In the genomic region with DNA sequence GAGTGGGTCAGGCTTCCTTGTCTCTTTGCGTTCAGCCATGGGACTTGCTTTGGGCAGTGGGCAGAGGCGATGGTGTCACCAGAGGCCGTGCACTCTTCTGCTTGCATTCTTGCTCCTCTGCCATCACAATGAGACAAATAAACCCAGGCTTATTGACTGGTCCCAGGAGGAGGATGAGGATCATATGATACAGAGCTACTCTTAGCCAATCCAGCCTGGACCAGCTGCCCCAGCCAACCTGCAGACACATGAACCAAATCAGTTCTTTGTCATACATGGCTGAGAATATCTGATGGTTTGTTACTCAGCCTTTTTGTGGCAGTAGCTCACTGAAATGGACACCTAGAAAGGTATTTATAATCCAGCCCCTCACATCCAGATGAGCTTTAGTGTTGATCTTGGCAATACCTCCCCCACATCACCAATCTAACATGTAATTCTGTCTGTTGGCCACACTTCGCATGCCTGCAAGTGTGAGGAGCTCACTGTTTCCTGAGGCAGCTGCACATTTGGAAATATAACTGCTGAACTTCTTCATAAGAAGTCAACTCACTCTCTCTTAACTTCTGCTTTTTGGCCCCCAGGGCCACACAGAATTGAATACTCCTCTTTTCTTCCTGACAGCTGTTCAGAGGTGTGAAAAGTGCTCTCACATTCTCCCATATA, we compare ENCODE assay signal across 15 cellular contexts.
A peak's percentile ranks its signal among the peaks of the same experiment; 100 is the strongest.
DNase-seq lines count a peak whose midpoint lies in the region; ATAC-seq lines count a peak whose summit lies in the region.
"Had no signal": no experiment of that assay in that cellular context is flagged by ENCODE, and none has a peak within 500 bp of the region (broad histone marks: within the 10 kb centered on the region; RNA-seq: fewer than 3 reads in every experiment).

No MANE protein-coding gene starts in this region.

- ATAC-seq in Right ventricle myocardium inferior, result peak; percentile 49
- ATAC-seq: activated CD8-positive, alpha-beta T cell treated with anti-CD3 and anti-CD28 coated beads, Interleukin-2, amount 10 ng/mL, durations not matched to agents 7 days and 5 days; foreskin keratinocyte had no signal

- DNase-seq in Right ventricle myocardium inferior (ENCODE audit: missing footprints) (no peak), cardiac septum (ENCODE audit: low spot score) (no peak), OCI-M1 (lab: John Stamatoyannopoulos, UW) (peak; percentile 8), left kidney (ENCODE audit: low read depth, low spot score) (peak; percentile 89), medulla oblongata (ENCODE audit: extremely low spot score) (no peak), AG08395 (ENCODE audit: low spot score) (no peak), HUDEP-2 (lab: John Stamatoyannopoulos, UW; ENCODE audit: unreplicated experiment in 76 of 76) (no peak)
- no peak for DNase-seq in activated CD4-positive, alpha-beta T cell treated with anti-CD3 and anti-CD28 coated beads, Interleukin-2, amount 50 U/mL, for 1 hour
- DNase-seq: activated CD8-positive, alpha-beta T cell treated with anti-CD3 and anti-CD28 coated beads, Interleukin-2, amount 10 ng/mL, durations not matched to agents 7 days and 5 days; adrenal gland; foreskin keratinocyte; mesenchymal stem cell; NCI-H1048; SK-N-SH; stimulated activated CD4-positive, alpha-beta T cell treated with anti-CD3 and anti-CD28 coated beads, Interleukin-2, amount 100 ng/mL, for 48 hours had no signal

- intact Hi-C loops in Right ventricle myocardium inferior (cut with DNase I), result no loop called here
- intact Hi-C loops in cardiac septum (cut with DNase I), result no loop called here

Comparison
In these comparisons a context has a peak if more than half of its experiments do, and no peak if none do; other contexts are left out.
1. DNase-seq: peak in OCI-M1 (single experiment) and left kidney (single experiment); none in Right ventricle myocardium inferior (single experiment), cardiac septum (single experiment), medulla oblongata (single experiment), AG08395 (single experiment), HUDEP-2 (0 of 76) and activated CD4-positive, alpha-beta T cell treated with anti-CD3 and anti-CD28 coated beads, Interleukin-2, amount 50 U/mL, for 1 hour (single experiment).